Comparison of ENCODE assay signal across 8 cellular contexts in the genomic region with DNA sequence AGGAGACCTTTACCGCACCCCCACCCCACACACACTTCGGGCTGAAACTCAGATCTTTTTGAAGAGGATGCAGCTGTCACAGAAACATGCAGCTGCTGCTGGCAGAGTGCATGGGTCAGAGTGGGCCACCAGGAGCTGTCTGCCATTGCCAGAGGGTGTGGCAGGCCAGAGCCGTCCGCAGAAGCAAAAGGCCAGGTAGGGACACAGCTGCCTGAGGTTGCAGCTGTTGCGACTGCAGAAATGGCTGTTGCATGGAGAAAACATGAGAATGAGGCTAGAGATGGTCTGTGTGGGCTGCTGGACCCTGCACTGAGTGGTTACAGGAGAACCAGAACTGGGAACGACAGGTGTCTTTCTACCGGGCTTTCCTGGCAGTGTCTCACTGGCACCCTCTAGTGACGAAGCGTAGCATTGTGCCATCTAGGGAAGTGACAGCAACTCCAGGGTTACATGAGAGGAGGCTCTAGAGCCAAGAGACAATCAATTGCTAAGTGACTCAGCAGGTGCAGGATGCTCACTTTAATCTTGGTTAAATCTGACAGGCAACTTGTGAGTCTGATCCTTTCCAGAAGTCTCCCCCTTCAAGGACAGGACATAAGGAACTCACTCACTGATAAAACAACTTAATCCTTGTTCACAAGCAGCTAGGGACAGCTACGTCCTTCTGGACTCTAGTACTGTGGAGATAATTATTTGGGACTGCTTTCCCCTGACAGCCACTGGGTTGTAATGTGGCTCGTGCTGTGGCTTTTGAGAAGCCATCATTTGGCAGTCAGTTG. TPM values are rescaled to one million over a fixed set of nuclear protein-coding genes. Genes with fewer than 3 reads are reported as not detected.
DNase-seq lines count a peak whose midpoint lies in the region; ATAC-seq and TF ChIP-seq lines count a peak whose summit lies in the region.

No MANE protein-coding gene starts in this region.

- no peaks in the 10 kb centered on the region for H3K27me3 ChIP-seq in lung (ENCODE audit: control insufficient read depth, insufficient read depth)

- peak; percentile 93 for TF ChIP-seq CTCF in lung (IDR thresholded peaks at IDR 0.05; ENCODE audit: control extremely low read depth, extremely low read depth)

- peaks cover 0 to 3% of the 10 kb centered on the region in 2 donors for H3K4me1 ChIP-seq in lung (ENCODE audit: control insufficient read depth in 2 of 2, insufficient read depth in 2 of 2, low read length in 2 of 2)

- 28 to 33% methylated on average over 11 of the region's 11 CpGs for WGBS in lung, 2 donors

- DNase-seq in AML-193 (lab: John Stamatoyannopoulos, UW) (peak; percentile 79 to 80), NCI-H69 (lab: John Stamatoyannopoulos, UW) (peak; percentile 72), dermis microvascular lymphatic vessel endothelial cell (ENCODE audit: low read depth in 2 of 2) (peak; percentile 69 to 81), lung (ENCODE audit: low spot score) (peak; percentile 83)
- peak; percentile 70 to 84 for DNase-seq in activated CD4-positive, alpha-beta T cell treated with anti-CD3 and anti-CD28 coated beads, Interleukin-2, amount 50 U/mL, for 24 hours (ENCODE audit: low read depth in 1 of 2, low spot score in 1 of 2)
- peak; percentile 79 for DNase-seq in stimulated activated CD8-positive, alpha-beta memory T cell treated with anti-CD3 and anti-CD28 coated beads, Interleukin-12 subunit alpha, Interleukin-12 subunit beta, amount 100 ng/mL, for 1 hour (ENCODE audit: low read depth)

- ATAC-seq in HG03520 (IDR thresholded peaks at IDR 0.05; ENCODE audit: unreplicated experiment), result peak; percentile 83
- peak; percentile 89 for ATAC-seq in lung (ENCODE audit: insufficient read depth, low FRiP score)

- H3K36me3 ChIP-seq in lung (ENCODE audit: control insufficient read depth in 2 of 2, insufficient read depth in 2 of 2, low read length in 2 of 2), result no peaks in the 10 kb centered on the region

- peak; percentile 16 for TF ChIP-seq POLR2A in GM19193 (IDR thresholded peaks at IDR 0.05; ENCODE audit: extremely low read depth, insufficient read depth, insufficient read length)

- no peak overlapping the region for H3K4me3 ChIP-seq in lung

- H3K27ac ChIP-seq in lung (ENCODE audit: low read depth in 1 of 2, low read length in 1 of 2), result no peak overlapping the region

- H3K9me3 ChIP-seq in lung (ENCODE audit: control insufficient read depth in 2 of 2, insufficient read depth in 1 of 2, low read length in 1 of 2), result no peaks in the 10 kb centered on the region

RNA-seq across cellular contexts. Expression of a gene that starts 29.1 kb away (rescaled TPM):
- total RNA-seq in dermis microvascular lymphatic vessel endothelial cell, result 93.9 and 128 TPM in 2 replicates
- total RNA-seq in lung, result 10 to 100 TPM; 14.0 to 33.3 TPM
- 10 to 100 TPM in 1 of 2 donors, 1 to 10 TPM in 1; 5.4 to 36.1 TPM for polyA plus RNA-seq in lung

RNA-seq across cellular contexts. Expression of a gene that starts 39.2 kb away (rescaled TPM):
- total RNA-seq in dermis microvascular lymphatic vessel endothelial cell (107 and 108 TPM in 2 replicates), lung (100 to 1,000 TPM; 113 to 155 TPM)
- 100 to 1,000 TPM; 126 to 129 TPM for polyA plus RNA-seq in lung
